In the genomic region with DNA sequence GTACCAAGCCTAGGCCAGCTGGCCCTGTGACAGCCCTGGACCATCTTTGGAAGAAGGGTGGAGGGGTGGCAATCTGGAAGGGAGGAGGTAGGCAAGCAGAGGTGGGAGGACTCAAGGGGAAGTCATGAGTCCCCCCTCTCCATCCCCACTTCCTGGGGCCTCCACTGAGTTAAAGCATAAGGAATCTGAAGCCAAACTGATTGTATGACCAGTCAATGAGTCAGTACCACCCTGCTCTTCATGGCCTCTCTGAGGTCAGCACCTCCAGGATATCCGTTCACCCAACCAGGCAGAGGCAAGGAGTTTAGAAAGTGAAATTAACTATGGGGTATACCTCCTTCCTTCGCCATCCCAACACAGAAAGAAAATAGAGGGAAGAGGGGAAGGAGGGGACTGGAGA, we compare ENCODE assay signal across 1 cellular context.
TF ChIP-seq lines count a peak whose summit lies in the region.

No MANE protein-coding gene starts in this region.

TF ChIP-seq in SK-N-SH treated with all-trans-retinoic acid at 6 μM for 48 hours, 23 proteins besides CTCF, POLR2A, EP300 and RAD21 (continued from another document):
- no peak for TF ChIP-seq TCF4 (CRISPR knock-in tag; IDR thresholded peaks at IDR 0.05; ENCODE audit: borderline replicate concordance)
- no peak for TF ChIP-seq ESRRG (CRISPR knock-in tag; IDR thresholded peaks at IDR 0.05)
